ENCODE assay signal across 8 cellular contexts in the genomic region with DNA sequence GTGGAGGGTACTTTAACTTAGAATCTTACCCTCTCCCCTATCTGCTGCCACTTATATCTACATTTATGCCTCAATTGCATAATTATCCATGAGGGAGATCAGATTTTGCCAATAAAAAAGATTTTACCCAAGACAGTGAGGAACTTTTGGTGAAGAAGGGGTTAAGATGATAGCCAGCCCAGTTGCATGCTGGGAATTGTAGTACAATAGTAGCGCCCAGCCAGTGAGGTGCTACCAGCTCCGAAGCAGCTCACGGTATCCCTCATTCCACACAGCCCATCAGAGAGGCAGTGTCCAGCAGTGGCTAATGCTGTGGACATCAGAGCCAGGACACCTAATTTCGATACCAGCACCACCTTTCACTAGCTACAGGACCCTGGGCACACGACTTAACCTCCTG. TPM values are rescaled to one million over a fixed set of nuclear protein-coding genes. Genes with fewer than 3 reads are reported as not detected.
DNase-seq lines count a peak whose midpoint lies in the region; ATAC-seq and TF ChIP-seq lines count a peak whose summit lies in the region.

No MANE protein-coding gene starts in this region.

- H3K9me2 ChIP-seq in HCT116 (ENCODE audit: insufficient read depth) = no peaks in the 10 kb centered on the region

- H3K79me2 ChIP-seq in ACC112 (ENCODE audit: control insufficient read depth, insufficient read depth, low read length, unreplicated experiment) (no peaks in the 10 kb centered on the region), HCT116 (ENCODE audit: insufficient read depth, low read length) (no peaks in the 10 kb centered on the region)

- POLR2A ChIA-PET in HCT116 (lab: Charles Lee) = no interaction called here

- intact Hi-C loops in HCT116 (cut with micrococcal nuclease) (no loop called here), left colon (cut with DNase I, micrococcal nuclease) (no loop called here)
- intact Hi-C loops in activated T-helper 1 cell treated with anti-CD3 and anti-CD28 coated beads, Interleukin-12 subunit alpha, Interleukin-12 subunit beta, Interleukin-2, Interleukin-4 antibody, amounts not matched to agents 30 ng/mL and 10 ng/mL and 1 ng/mL, durations not matched to agents 14 hours and 24 hours and 36 hours (cut with micrococcal nuclease) = no loop called here

- H3K4me3 ChIP-seq in ACC112 (ENCODE audit: low read depth, low read length) (peak overlapping the region; percentile 44; the same call in 1 of the 2 replicates), HCT116 (replicated peaks in 1 of 2; ENCODE audit: low read depth in 1 of 2, low read length in 2 of 2) (peak overlapping the region in 1 of 2 experiments; percentile 21; a peak in 1 of 4 replicates)

- no peaks in the 10 kb centered on the region for H3K9me3 ChIP-seq in HCT116 (ENCODE audit: control insufficient read depth in 1 of 2, insufficient read depth in 1 of 2, low read depth in 1 of 2, low read length in 2 of 2)

- peaks cover 23% of the 10 kb centered on the region for H3K27me3 Mint-ChIP-seq in activated T-helper 1 cell treated with anti-CD3 and anti-CD28 coated beads, Interleukin-12 subunit alpha, Interleukin-12 subunit beta, Interleukin-2, Interleukin-4 antibody, amounts not matched to agents 30 ng/mL and 10 ng/mL and 1 ng/mL, durations not matched to agents 14 hours and 24 hours and 36 hours (ENCODE audit: insufficient read depth)

- no peaks in the 10 kb centered on the region for H3K36me3 Mint-ChIP-seq in activated T-helper 1 cell treated with anti-CD3 and anti-CD28 coated beads, Interleukin-12 subunit alpha, Interleukin-12 subunit beta, Interleukin-2, Interleukin-4 antibody, amounts not matched to agents 30 ng/mL and 10 ng/mL and 1 ng/mL, durations not matched to agents 14 hours and 24 hours and 36 hours (ENCODE audit: low read depth)

- H3K4me2 ChIP-seq in HCT116 (ENCODE audit: low read length) = peak overlapping the region; percentile 59

- no peak for TF ChIP-seq RAD21 in HCT116 (IDR thresholded peaks at IDR 0.05; ENCODE audit: low read depth)

- ATAC-seq in HCT116 = peak; percentile 79
- peak; percentile 53 for ATAC-seq in left colon
- ATAC-seq in HG03442 (IDR thresholded peaks at IDR 0.05; ENCODE audit: unreplicated experiment) = no peak

- H3K4me1 ChIP-seq in ACC112 (ENCODE audit: control insufficient read depth, insufficient read depth, low read length, unreplicated experiment) = peaks cover 13% of the 10 kb centered on the region
- peaks cover 0 to 24% of the 10 kb centered on the region in 2 experiments; a peak in 2 of 4 replicates for H3K4me1 ChIP-seq in HCT116 (ENCODE audit: control insufficient read depth in 1 of 2, insufficient read depth in 2 of 2, low read length in 2 of 2)

- TF ChIP-seq CTCF in HCT116 (IDR thresholded peaks at IDR 0.05 in 2 of 3, conservative IDR thresholded peaks at IDR 0.05 in 1 of 3; ENCODE audit: borderline replicate concordance in 1 of 3, insufficient read depth in 1 of 3, low read depth in 2 of 3, low read length in 2 of 3) = no peak

- H3K27ac Mint-ChIP-seq in activated T-helper 1 cell treated with anti-CD3 and anti-CD28 coated beads, Interleukin-12 subunit alpha, Interleukin-12 subunit beta, Interleukin-2, Interleukin-4 antibody, amounts not matched to agents 30 ng/mL and 10 ng/mL and 1 ng/mL, durations not matched to agents 14 hours and 24 hours and 36 hours = no peak overlapping the region

- no peak overlapping the region for H3K27ac ChIP-seq in ACC112 (ENCODE audit: low read depth, low read length)
- H3K27ac ChIP-seq in HCT116 (ENCODE audit: low read depth, low read length) = no peak overlapping the region

- RAD21 ChIA-PET in HCT116 (lab: Charles Lee; ENCODE audit: low non-redundant PET in 1 of 2, low total read pairs in 2 of 2, uncharacterized antibody in 2 of 2, unreplicated experiment in 2 of 2) = no interaction called here

- no peak overlapping the region for H3K9ac ChIP-seq in HCT116 (ENCODE audit: low read length)

- H3K9me3 Mint-ChIP-seq in activated T-helper 1 cell treated with anti-CD3 and anti-CD28 coated beads, Interleukin-12 subunit alpha, Interleukin-12 subunit beta, Interleukin-2, Interleukin-4 antibody, amounts not matched to agents 30 ng/mL and 10 ng/mL and 1 ng/mL, durations not matched to agents 14 hours and 24 hours and 36 hours = no peaks in the 10 kb centered on the region

- H3K4me3 Mint-ChIP-seq in activated T-helper 1 cell treated with anti-CD3 and anti-CD28 coated beads, Interleukin-12 subunit alpha, Interleukin-12 subunit beta, Interleukin-2, Interleukin-4 antibody, amounts not matched to agents 30 ng/mL and 10 ng/mL and 1 ng/mL, durations not matched to agents 14 hours and 24 hours and 36 hours = no peak overlapping the region

- H3K27me3 ChIP-seq in ACC112 (ENCODE audit: insufficient read depth, low read length) = no peaks in the 10 kb centered on the region
- no peaks in the 10 kb centered on the region for H3K27me3 ChIP-seq in HCT116 (ENCODE audit: insufficient read depth, low read length)

- no peaks in the 10 kb centered on the region for H3K4me1 Mint-ChIP-seq in activated T-helper 1 cell treated with anti-CD3 and anti-CD28 coated beads, Interleukin-12 subunit alpha, Interleukin-12 subunit beta, Interleukin-2, Interleukin-4 antibody, amounts not matched to agents 30 ng/mL and 10 ng/mL and 1 ng/mL, durations not matched to agents 14 hours and 24 hours and 36 hours (ENCODE audit: low read depth)

- no peaks in the 10 kb centered on the region for H4K20me1 ChIP-seq in HCT116 (ENCODE audit: insufficient read depth)

- H2AFZ ChIP-seq in ACC112 (ENCODE audit: low read length, unreplicated experiment) (peak overlapping the region; percentile 25), HCT116 (ENCODE audit: low read depth, low read length, poor library complexity, severe bottlenecking) (peak overlapping the region; percentile 97)

- TF ChIP-seq POLR2A in HCT116 (IDR thresholded peaks at IDR 0.05; ENCODE audit: borderline replicate concordance, extremely low read depth, insufficient read depth, insufficient read length) = no peak

- H3K36me3 ChIP-seq in ACC112 (ENCODE audit: insufficient read depth, low read length) (no peaks in the 10 kb centered on the region), HCT116 (ENCODE audit: control insufficient read depth in 1 of 2, insufficient read depth in 2 of 2, low read length in 2 of 2) (no peaks in the 10 kb centered on the region)

- DNase-seq in HCT116 (ENCODE audit: low read depth, low spot score) = peak; percentile 34
- peak; percentile 58 for DNase-seq in astrocyte of the hippocampus (ENCODE audit: low read depth, low spot score)
- DNase-seq in left colon = no peak
- no peak for DNase-seq in NCI-H1436 treated with DMSO at 0.1 percent for 48 hours (lab: John Stamatoyannopoulos, UW)
- no peak for DNase-seq in activated T-helper 1 cell treated with anti-CD3 and anti-CD28 coated beads, Interleukin-12 subunit alpha, Interleukin-12 subunit beta, Interleukin-2, Interleukin-4 antibody, amounts not matched to agents 30 ng/mL and 10 ng/mL and 1 ng/mL, durations not matched to agents 14 hours and 24 hours and 36 hours (ENCODE audit: low spot score)
- DNase-seq in activated naive CD4-positive, alpha-beta T cell treated with Interleukin-2 at 50 U/mL for 16 hours = no peak

- BruUV-seq in HCT116 (replicated peaks; lab: Mats Ljungman, UMichigan) = no TSS peak

- CTCF ChIA-PET in HCT116 (lab: Charles Lee) = interaction anchor here (1.1 kb wide), 1 partner anchor 64 kb away, joined by 4 read pairs; no protein-coding TSS in a partner anchor

TF ChIP-seq in HCT116, 20 proteins besides CTCF, POLR2A, EP300 and RAD21 (continues in another document):
- TF ChIP-seq EGR1 (IDR thresholded peaks at IDR 0.05; ENCODE audit: low read depth) (no peak), SP1 (IDR thresholded peaks at IDR 0.05; ENCODE audit: low read depth) (peak; percentile 77), YY1 (IDR thresholded peaks at IDR 0.05; ENCODE audit: extremely low read depth, insufficient replicate concordance, low read depth, low read length) (peak; percentile 42), EZH2phosphoT487 (IDR thresholded peaks at IDR 0.05; ENCODE audit: borderline replicate concordance) (no peak), ZFX (IDR thresholded peaks at IDR 0.05) (no peak), FOSL1 (IDR thresholded peaks at IDR 0.05; ENCODE audit: low read depth) (no peak), CEBPB (IDR thresholded peaks at IDR 0.05; ENCODE audit: low read depth) (no peak)

RNA-seq across cellular contexts. Expression of a gene that starts 5.9 kb away (rescaled TPM):
- not detected for total RNA-seq in HCT116 (2021; ENCODE audit: unreplicated experiment)
- polyA plus RNA-seq in HCT116 (2012) = not detected in 2 replicates
- 1 to 10 TPM in 1 of 2 donors, under 1 TPM in 1; 0.40 to 1.6 TPM for total RNA-seq in left colon
- total RNA-seq in activated T-helper 1 cell treated with anti-CD3 and anti-CD28 coated beads, Interleukin-12 subunit alpha, Interleukin-12 subunit beta, Interleukin-2, Interleukin-4 antibody, amounts not matched to agents 30 ng/mL and 10 ng/mL and 1 ng/mL, durations not matched to agents 14 hours and 24 hours and 36 hours = not detected in 2 replicates

RNA-seq across cellular contexts. Expression of a gene that starts 49.4 kb away (rescaled TPM):
- 21.9 TPM for total RNA-seq in HCT116 (2021; ENCODE audit: unreplicated experiment)
- 3.3 and 4.4 TPM in 2 replicates for polyA plus RNA-seq in HCT116 (2012)
- 10 to 100 TPM in 1 of 2 donors, 1 to 10 TPM in 1; 8.3 to 14.6 TPM for total RNA-seq in left colon
- 25.9 and 28.2 TPM in 2 replicates for total RNA-seq in activated T-helper 1 cell treated with anti-CD3 and anti-CD28 coated beads, Interleukin-12 subunit alpha, Interleukin-12 subunit beta, Interleukin-2, Interleukin-4 antibody, amounts not matched to agents 30 ng/mL and 10 ng/mL and 1 ng/mL, durations not matched to agents 14 hours and 24 hours and 36 hours

Comparison
In these comparisons a context has a peak if more than half of its experiments do, and no peak if none do; other contexts are left out.
1. DNase-seq: peak in HCT116 (single experiment) and astrocyte of the hippocampus (single experiment); none in left colon (0 of 2), NCI-H1436 treated with DMSO at 0.1 percent for 48 hours (single experiment), activated T-helper 1 cell treated with anti-CD3 and anti-CD28 coated beads, Interleukin-12 subunit alpha, Interleukin-12 subunit beta, Interleukin-2, Interleukin-4 antibody, amounts not matched to agents 30 ng/mL and 10 ng/mL and 1 ng/mL, durations not matched to agents 14 hours and 24 hours and 36 hours (single experiment) and activated naive CD4-positive, alpha-beta T cell treated with Interleukin-2 at 50 U/mL for 16 hours (single experiment).